2 cellular contexts compared by ENCODE assay signal in the genomic region with DNA sequence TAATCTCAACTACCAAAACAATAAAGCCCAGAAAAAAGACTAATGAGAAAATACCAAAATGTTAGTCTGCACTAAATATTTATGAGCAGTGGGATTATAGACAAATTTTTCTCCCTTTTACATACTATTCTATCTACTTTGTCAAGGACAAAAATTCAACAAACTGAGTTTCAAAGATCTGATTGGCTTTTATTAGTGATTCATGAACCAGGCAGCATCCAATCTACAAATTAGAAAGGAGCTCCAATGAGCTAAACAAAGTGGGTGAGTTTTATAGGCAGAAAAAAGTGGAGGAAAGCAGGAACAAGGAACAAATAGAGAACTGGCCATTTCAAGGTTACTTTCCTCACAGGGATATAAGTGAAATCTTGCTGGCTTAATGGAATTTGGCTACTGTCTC.
A peak's percentile ranks its signal among the peaks of the same experiment; 100 is the strongest.
TF ChIP-seq lines count a peak whose summit lies in the region.

No MANE protein-coding gene starts in this region.

TF ChIP-seq in HEK293, 187 proteins besides CTCF, POLR2A, EP300 and RAD21:
- TF ChIP-seq ZNF549 (tag by site-specific recombination; IDR thresholded peaks at IDR 0.05) = peak; percentile 96
- no peak for TF ChIP-seq ZNF274 (IDR thresholded peaks at IDR 0.05; ENCODE audit: low read length)
- no peak for TF ChIP-seq ZNF274 (tag by site-specific recombination; IDR thresholded peaks at IDR 0.05; ENCODE audit: borderline replicate concordance)
- TF ChIP-seq ZNF19 (tag by site-specific recombination; IDR thresholded peaks at IDR 0.05; ENCODE audit: low read depth) = no peak
- TF ChIP-seq ZNF658 (tag by site-specific recombination; IDR thresholded peaks at IDR 0.05) = no peak

TF ChIP-seq in endothelial cell of umbilical vein, 7 proteins besides CTCF, POLR2A, EP300 and RAD21:
- TF ChIP-seq POLR2AphosphoS5 (IDR thresholded peaks at IDR 0.05; ENCODE audit: insufficient read depth, low read depth, low read length) = no peak
- no peak for TF ChIP-seq MYC (IDR thresholded peaks at IDR 0.05; ENCODE audit: low read depth, low read length)
- TF ChIP-seq, protein P1, sequence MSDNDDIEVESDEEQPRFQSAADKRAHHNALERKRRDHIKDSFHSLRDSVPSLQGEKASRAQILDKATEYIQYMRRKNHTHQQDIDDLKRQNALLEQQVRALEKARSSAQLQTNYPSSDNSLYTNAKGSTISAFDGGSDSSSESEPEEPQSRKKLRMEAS (IDR thresholded peaks at IDR 0.05; ENCODE audit: insufficient read depth, insufficient read length) = no peak
- no peak for TF ChIP-seq JUN (IDR thresholded peaks at IDR 0.05; ENCODE audit: borderline replicate concordance, insufficient read depth, insufficient read length, low read depth)
- TF ChIP-seq EZH2 (IDR thresholded peaks at IDR 0.05; ENCODE audit: borderline replicate concordance, low read depth, low read length, severe bottlenecking) = no peak
- no peak for TF ChIP-seq GATA2 (IDR thresholded peaks at IDR 0.05; ENCODE audit: insufficient read depth, insufficient read length, low read depth, low read length)
- no peak for TF ChIP-seq FOS (IDR thresholded peaks at IDR 0.05; ENCODE audit: borderline replicate concordance, insufficient read depth, low read length)
TF ChIP-seq in endothelial cell of umbilical vein: peak in this region for 0.
